Comparison of ENCODE assay signal across 9 cellular contexts in genomic region chr5:152560508-152561137, GRCh38.
A peak's percentile ranks its signal among the peaks of the same experiment; 100 is the strongest.
DNase-seq lines count a peak whose midpoint lies in the region; ATAC-seq and TF ChIP-seq lines count a peak whose summit lies in the region.
"Had no signal": no experiment of that assay in that cellular context is flagged by ENCODE, and none has a peak within 500 bp of the region (broad histone marks: within the 10 kb centered on the region; RNA-seq: fewer than 3 reads in every experiment).

No MANE protein-coding gene starts in this region.

- no peak overlapping the region for H3K4me3 ChIP-seq in DND-41 (ENCODE audit: low read depth in 1 of 2, low read length in 2 of 2)
- H3K4me3 ChIP-seq in Panc1 (ENCODE audit: low read depth in 2 of 2, low read length in 2 of 2) = no peak overlapping the region
- H3K4me3 ChIP-seq in colonic mucosa = no peak overlapping the region
- no peak overlapping the region for H3K4me3 ChIP-seq in effector memory CD4-positive, alpha-beta T cell (ENCODE audit: insufficient read depth, low read depth, low read length, poor library complexity, severe bottlenecking)

- no peaks in the 10 kb centered on the region for H3K9me3 ChIP-seq in DND-41 (ENCODE audit: insufficient read depth, low read length, severe bottlenecking)
- H3K9me3 ChIP-seq in Panc1 (ENCODE audit: control insufficient read depth, insufficient read depth, low read depth, low read length) = no peaks in the 10 kb centered on the region
- no peaks in the 10 kb centered on the region for H3K9me3 ChIP-seq in colonic mucosa
- no peaks in the 10 kb centered on the region for H3K9me3 ChIP-seq in effector memory CD4-positive, alpha-beta T cell (ENCODE audit: control insufficient read depth, low read length)

- no peak overlapping the region for H2AFZ ChIP-seq in DND-41 (ENCODE audit: low read depth, low read length)

- H3K4me2 ChIP-seq in DND-41 (ENCODE audit: insufficient read depth, low read length) = no peak overlapping the region

- H3K79me2 ChIP-seq in DND-41 (ENCODE audit: insufficient read depth, low read length) = no peaks in the 10 kb centered on the region

- in situ Hi-C loops in Panc1 (cut with HindIII; ENCODE audit: low pct_unique_long_range_greater_than_20kb, low sequenced_read_pairs) = no loop called here

- ATAC-seq in DND-41 (ENCODE audit: insufficient read depth, low read depth) = peak; percentile 59; the same call in 2 of the 3 replicates
- ATAC-seq in GM19395 (IDR thresholded peaks at IDR 0.05; ENCODE audit: unreplicated experiment) = peak; percentile 82
- peak; percentile 56; the same call in 1 of the 2 replicates for ATAC-seq in Panc1
- peak; percentile 95 for ATAC-seq in left lobe of liver

- H4K20me1 ChIP-seq in DND-41 (ENCODE audit: insufficient read depth, low read length) = no peaks in the 10 kb centered on the region

- H3K4me1 ChIP-seq in DND-41 (ENCODE audit: insufficient read depth, low read length) = no peaks in the 10 kb centered on the region
- H3K4me1 ChIP-seq in Panc1 (ENCODE audit: control insufficient read depth, insufficient read depth, low read length) = no peaks in the 10 kb centered on the region
- no peaks in the 10 kb centered on the region for H3K4me1 ChIP-seq in colonic mucosa
- no peaks in the 10 kb centered on the region for H3K4me1 ChIP-seq in effector memory CD4-positive, alpha-beta T cell (ENCODE audit: control insufficient read depth, insufficient read depth, low read length, poor library complexity, severe bottlenecking)

- H3K36me3 ChIP-seq in DND-41 (ENCODE audit: insufficient read depth, low read length) (no peaks in the 10 kb centered on the region), Panc1 (ENCODE audit: control insufficient read depth, insufficient read depth, low read length) (no peaks in the 10 kb centered on the region), colonic mucosa (no peaks in the 10 kb centered on the region)
- H3K36me3 ChIP-seq in effector memory CD4-positive, alpha-beta T cell (ENCODE audit: control insufficient read depth, insufficient read depth, low read length) = no peaks in the 10 kb centered on the region

- H3K9ac ChIP-seq in DND-41 (ENCODE audit: low read depth, low read length) = no peak overlapping the region
- no peak overlapping the region for H3K9ac ChIP-seq in colonic mucosa (ENCODE audit: low read depth in 2 of 2, low read length in 2 of 2)

- CTCF ChIA-PET in Panc1 (lab: Charles Lee) = interaction anchor here (0.7 to 1.1 kb wide), 2 partner anchors 363 to 1404 kb away, joined by 3 to 7 read pairs; no protein-coding TSS in a partner anchor

- TF ChIP-seq CTCF in DND-41 (IDR thresholded peaks at IDR 0.05; ENCODE audit: borderline replicate concordance, extremely low read depth, low read length, poor library complexity, severe bottlenecking) (peak; percentile 75), Panc1 (IDR thresholded peaks at IDR 0.05) (peak; percentile 80), colonic mucosa (IDR thresholded peaks at IDR 0.05) (peak; percentile 84)

- H3K27me3 ChIP-seq in DND-41 (ENCODE audit: insufficient read depth, low read length, poor library complexity) = no peaks in the 10 kb centered on the region
- H3K27me3 ChIP-seq in Panc1 (ENCODE audit: control insufficient read depth, insufficient read depth, low read length) = no peaks in the 10 kb centered on the region
- H3K27me3 ChIP-seq in colonic mucosa = no peaks in the 10 kb centered on the region
- H3K27me3 ChIP-seq in effector memory CD4-positive, alpha-beta T cell (replicated peaks; ENCODE audit: control insufficient read depth, insufficient read depth, low read length, poor library complexity, severe bottlenecking) = no peaks in the 10 kb centered on the region

- DNase-seq in DND-41 (peak; percentile 47), HS-5 (ENCODE audit: low read depth) (peak; percentile 15), Panc1 (ENCODE audit: low read depth, low spot score) (peak; percentile 18), colonic mucosa (peak; percentile 33), left lobe of liver (ENCODE audit: low spot score) (peak; percentile 67)
- DNase-seq in stimulated activated CD8-positive, alpha-beta memory T cell treated with anti-CD3 and anti-CD28 coated beads, Interleukin-4, amount 100 ng/mL, for 48 hours = peak; percentile 57
- no peak for DNase-seq in effector memory CD4-positive, alpha-beta T cell
- DNase-seq: activated B cell treated with CpG ODN at 0.5 μM for 24 hours had no signal

- no peak overlapping the region for H3K27ac ChIP-seq in DND-41 (ENCODE audit: low read length)
- no peak overlapping the region for H3K27ac ChIP-seq in Panc1 (ENCODE audit: low read length)
- no peak overlapping the region for H3K27ac ChIP-seq in colonic mucosa
- H3K27ac ChIP-seq in effector memory CD4-positive, alpha-beta T cell (ENCODE audit: insufficient read depth, low read length, poor library complexity, severe bottlenecking) = no peak overlapping the region

- intact Hi-C loops in Panc1 (cut with micrococcal nuclease; ENCODE audit: unreplicated experiment) (loop anchor here (5.0 kb wide), 1 partner anchor 587 kb away; no protein-coding TSS in a partner anchor), colonic mucosa (cut with DNase I) (loop anchor here (5.0 kb wide), 1 partner anchor 587 kb away; no protein-coding TSS in a partner anchor)

- POLR2A ChIA-PET in Panc1 (lab: Charles Lee) = no interaction called here

- no TSS peak for BruUV-seq in Panc1 (replicated peaks; lab: Mats Ljungman, UMichigan)

Comparison
In these comparisons a context has a peak if more than half of its experiments do, and no peak if none do; other contexts are left out.
1. DNase-seq: peak in DND-41 (single experiment), HS-5 (single experiment), Panc1 (single experiment), colonic mucosa (single experiment), left lobe of liver (single experiment) and stimulated activated CD8-positive, alpha-beta memory T cell treated with anti-CD3 and anti-CD28 coated beads, Interleukin-4, amount 100 ng/mL, for 48 hours (single experiment); none in effector memory CD4-positive, alpha-beta T cell (0 of 3).
2. Peak in every context shown above with its lines, with median percentiles within 50 percentile points of each other: ATAC-seq and CTCF ChIP-seq.